Comparison of ENCODE assay signal across 27 cellular contexts in genomic region chr11:1256257-1257045, GRCh38. TPM values are rescaled to one million over a fixed set of nuclear protein-coding genes. Genes with fewer than 3 reads are reported as not detected.
DNase-seq lines count a peak whose midpoint lies in the region; ATAC-seq and TF ChIP-seq lines count a peak whose summit lies in the region.
"Had no signal": no experiment of that assay in that cellular context is flagged by ENCODE, and none has a peak within 500 bp of the region (broad histone marks: within the 10 kb centered on the region; RNA-seq: fewer than 3 reads in every experiment).

No MANE protein-coding gene starts in this region.

- H3K36me3 Mint-ChIP-seq in WTC11, result peaks cover 11% of the 10 kb centered on the region
- H3K36me3 Mint-ChIP-seq in CD8-positive, alpha-beta memory T cell, result no peaks in the 10 kb centered on the region
- H3K36me3 Mint-ChIP-seq: CD4-positive, alpha-beta memory T cell had no signal

- H3K27ac Mint-ChIP-seq in WTC11, result no peak overlapping the region
- no peak overlapping the region for H3K27ac Mint-ChIP-seq in CD8-positive, alpha-beta memory T cell
- H3K27ac Mint-ChIP-seq: CD4-positive, alpha-beta memory T cell had no signal

- peaks cover 6% of the 10 kb centered on the region; the same call in 1 of the 2 replicates for H3K27me3 Mint-ChIP-seq in WTC11 (ENCODE audit: low read depth)
- no peaks in the 10 kb centered on the region for H3K27me3 Mint-ChIP-seq in CD8-positive, alpha-beta memory T cell
- H3K27me3 Mint-ChIP-seq: CD4-positive, alpha-beta memory T cell had no signal

- no peak for TF ChIP-seq EP300 in SK-N-SH (IDR thresholded peaks at IDR 0.05; ENCODE audit: borderline replicate concordance in 1 of 2, low read depth in 1 of 2, low read length in 1 of 2)

- H3F3A ChIP-seq in SK-N-SH (replicated peaks; ENCODE audit: insufficient read depth), result no peaks in the 10 kb centered on the region

- TF ChIP-seq RAD21 in SK-N-SH (IDR thresholded peaks at IDR 0.05; ENCODE audit: low read length), result no peak

- H4K20me1 ChIP-seq in SK-N-SH (ENCODE audit: insufficient read depth), result no peaks in the 10 kb centered on the region

- no peaks in the 10 kb centered on the region for H3K9me3 ChIP-seq in SK-N-SH
- no peaks in the 10 kb centered on the region for H3K9me3 ChIP-seq in CD8-positive, alpha-beta memory T cell (ENCODE audit: low read length)
- H3K9me3 ChIP-seq: Caco-2 had no signal

- H3K4me2 ChIP-seq in SK-N-SH, result no peak overlapping the region

- no peaks in the 10 kb centered on the region; a peak in 1 of 4 replicates for H3K4me1 ChIP-seq in SK-N-SH (ENCODE audit: control insufficient read depth in 1 of 2, insufficient read depth in 2 of 2, low read depth in 1 of 2, low read length in 1 of 2)
- H3K4me1 ChIP-seq in CD8-positive, alpha-beta memory T cell (ENCODE audit: insufficient read depth, low read length), result no peaks in the 10 kb centered on the region
- H3K4me1 ChIP-seq: Caco-2 had no signal

- no peaks in the 10 kb centered on the region for H3K9me2 ChIP-seq in SK-N-SH

- no peak overlapping the region for H3K27ac ChIP-seq in SK-N-SH (ENCODE audit: low read depth in 2 of 2, low read length in 1 of 2)
- H3K27ac ChIP-seq in CD8-positive, alpha-beta memory T cell (ENCODE audit: low read depth, low read length), result no peak overlapping the region

- POLR2A ChIA-PET in SK-N-SH (lab: Yijun Ruan, JAX), result no interaction called here
- POLR2A ChIA-PET in WTC11 (lab: Charles Lee), result no interaction called here
- POLR2A ChIA-PET in CD8-positive, alpha-beta memory T cell (lab: Charles Lee), result no interaction called here

- no peaks in the 10 kb centered on the region for H3K79me2 ChIP-seq in SK-N-SH (ENCODE audit: insufficient read depth)

- H3K9ac ChIP-seq in SK-N-SH, result no peak overlapping the region

- 14% methylated on average over 8 of the region's 26 CpGs for WGBS in SK-N-SH (ENCODE audit: low lambda C conversion rate)

- H3K36me3 ChIP-seq in SK-N-SH (replicated peaks in 1 of 2; ENCODE audit: control insufficient read depth in 1 of 2, insufficient read depth in 2 of 2, low read length in 1 of 2) (no peaks in the 10 kb centered on the region), H7 (replicated peaks; ENCODE audit: control insufficient read depth, insufficient read depth, low read length) (no peaks in the 10 kb centered on the region)
- H3K36me3 ChIP-seq in CD8-positive, alpha-beta memory T cell (ENCODE audit: insufficient read depth, low read length), result no peaks in the 10 kb centered on the region

- H3K4me3 ChIP-seq in SK-N-SH (ENCODE audit: low read depth in 2 of 2, low read length in 1 of 2) (no peak overlapping the region), H7 (ENCODE audit: insufficient read depth, low read depth, low read length) (no peak overlapping the region)
- no peak overlapping the region for H3K4me3 ChIP-seq in CD8-positive, alpha-beta memory T cell (ENCODE audit: low read length)

- H3K27me3 ChIP-seq in SK-N-SH (ENCODE audit: insufficient read depth) (no peaks in the 10 kb centered on the region), H7 (ENCODE audit: control insufficient read depth, insufficient read depth, low read length) (no peaks in the 10 kb centered on the region)
- no peaks in the 10 kb centered on the region for H3K27me3 ChIP-seq in CD8-positive, alpha-beta memory T cell (ENCODE audit: insufficient read depth, low read length, poor library complexity, severe bottlenecking)

- no peaks in the 10 kb centered on the region for H3K4me1 Mint-ChIP-seq in WTC11
- H3K4me1 Mint-ChIP-seq in CD8-positive, alpha-beta memory T cell, result no peaks in the 10 kb centered on the region

- DNase-seq in SK-N-SH, result peak; percentile 61
- peak; percentile 98 for DNase-seq in H7
- no peak for DNase-seq in WTC11 (ENCODE audit: low spot score)
- peak; percentile 90 for DNase-seq in iPS-NIHi11 (ENCODE audit: low spot score)
- no peak for DNase-seq in NCI-H446 (lab: John Stamatoyannopoulos, UW)
- no peak for DNase-seq in CD8-positive, alpha-beta memory T cell
- DNase-seq: C1 segment of cervical spinal cord; Caco-2; CD4-positive, alpha-beta memory T cell; DMS79 treated with DMSO at 0.1 percent for 48 hours; GF-D8; KBM-7; MV-4-11; NCI-H1105; NCI-H146; NCI-H2029; NCI-H510A; NCI-H69; PC-3; SHP77 had no signal

- CTCF ChIA-PET in SK-N-SH (lab: Yijun Ruan, JAX) (no interaction called here), WTC11 (lab: Charles Lee) (no interaction called here)
- CTCF ChIA-PET in CD8-positive, alpha-beta memory T cell (lab: Charles Lee), result no interaction called here

- H3K4me3 Mint-ChIP-seq in WTC11, result no peak overlapping the region
- H3K4me3 Mint-ChIP-seq in CD8-positive, alpha-beta memory T cell, result no peak overlapping the region
- H3K4me3 Mint-ChIP-seq: CD4-positive, alpha-beta memory T cell had no signal

- TF ChIP-seq CTCF in SK-N-SH (IDR thresholded peaks at IDR 0.05) (no peak), WTC11 (IDR thresholded peaks at IDR 0.05) (no peak)

- ATAC-seq in SK-N-SH treated with all-trans-retinoic acid at 6 μM for 48 hours (no peak), WTC11 (peak; percentile 26), esophagus mucosa (no peak)
- ATAC-seq: PC-3 had no signal

- peaks cover 10% of the 10 kb centered on the region for H3K9me3 Mint-ChIP-seq in WTC11
- no peaks in the 10 kb centered on the region for H3K9me3 Mint-ChIP-seq in CD8-positive, alpha-beta memory T cell
- H3K9me3 Mint-ChIP-seq: CD4-positive, alpha-beta memory T cell had no signal

- H2AFZ ChIP-seq in SK-N-SH (ENCODE audit: low read depth), result no peak overlapping the region

TF ChIP-seq in SK-N-SH, 30 proteins besides CTCF, POLR2A, EP300 and RAD21 (continues in another document):
- TF ChIP-seq MXI1 (IDR thresholded peaks at IDR 0.05; ENCODE audit: low read depth, low read length) (no peak), FOXJ3 (CRISPR knock-in tag; IDR thresholded peaks at IDR 0.05) (no peak)
- TF ChIP-seq, protein P1, sequence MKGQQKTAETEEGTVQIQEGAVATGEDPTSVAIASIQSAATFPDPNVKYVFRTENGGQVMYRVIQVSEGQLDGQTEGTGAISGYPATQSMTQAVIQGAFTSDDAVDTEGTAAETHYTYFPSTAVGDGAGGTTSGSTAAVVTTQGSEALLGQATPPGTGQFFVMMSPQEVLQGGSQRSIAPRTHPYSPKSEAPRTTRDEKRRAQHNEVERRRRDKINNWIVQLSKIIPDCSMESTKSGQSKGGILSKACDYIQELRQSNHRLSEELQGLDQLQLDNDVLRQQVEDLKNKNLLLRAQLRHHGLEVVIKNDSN (IDR thresholded peaks at IDR 0.05; ENCODE audit: borderline replicate concordance, low read depth), result no peak

TF ChIP-seq in SK-N-SH treated with all-trans-retinoic acid at 6 μM for 48 hours, 23 proteins besides CTCF, POLR2A, EP300 and RAD21:
- TF ChIP-seq, protein P2, sequence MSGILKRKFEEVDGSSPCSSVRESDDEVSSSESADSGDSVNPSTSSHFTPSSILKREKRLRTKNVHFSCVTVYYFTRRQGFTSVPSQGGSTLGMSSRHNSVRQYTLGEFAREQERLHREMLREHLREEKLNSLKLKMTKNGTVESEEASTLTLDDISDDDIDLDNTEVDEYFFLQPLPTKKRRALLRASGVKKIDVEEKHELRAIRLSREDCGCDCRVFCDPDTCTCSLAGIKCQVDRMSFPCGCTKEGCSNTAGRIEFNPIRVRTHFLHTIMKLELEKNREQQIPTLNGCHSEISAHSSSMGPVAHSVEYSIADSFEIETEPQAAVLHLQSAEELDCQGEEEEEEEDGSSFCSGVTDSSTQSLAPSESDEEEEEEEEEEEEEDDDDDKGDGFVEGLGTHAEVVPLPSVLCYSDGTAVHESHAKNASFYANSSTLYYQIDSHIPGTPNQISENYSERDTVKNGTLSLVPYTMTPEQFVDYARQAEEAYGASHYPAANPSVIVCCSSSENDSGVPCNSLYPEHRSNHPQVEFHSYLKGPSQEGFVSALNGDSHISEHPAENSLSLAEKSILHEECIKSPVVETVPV (CRISPR knock-in tag; IDR thresholded peaks at IDR 0.05), result no peak
- no peak for TF ChIP-seq ARNTL (CRISPR knock-in tag; IDR thresholded peaks at IDR 0.05; ENCODE audit: borderline replicate concordance, low read depth)

TF ChIP-seq in WTC11, 78 proteins besides CTCF, POLR2A, EP300 and RAD21 (continues in another document):
- no peak for TF ChIP-seq ZNF263 (CRISPR knock-in tag; IDR thresholded peaks at IDR 0.05; ENCODE audit: low read depth)
- TF ChIP-seq TCF7 (CRISPR knock-in tag; IDR thresholded peaks at IDR 0.05; ENCODE audit: low read depth), result no peak
- no peak for TF ChIP-seq NFATC4 (CRISPR knock-in tag; IDR thresholded peaks at IDR 0.05)
- TF ChIP-seq TEAD1 (CRISPR knock-in tag; IDR thresholded peaks at IDR 0.05), result no peak
- TF ChIP-seq GABPB1 (CRISPR knock-in tag; IDR thresholded peaks at IDR 0.05), result no peak
- TF ChIP-seq, protein P1 (CRISPR knock-in tag; IDR thresholded peaks at IDR 0.05), result no peak
- TF ChIP-seq GTF2I (CRISPR knock-in tag; conservative IDR thresholded peaks at IDR 0.05), result no peak
- TF ChIP-seq SOX15 (CRISPR knock-in tag; IDR thresholded peaks at IDR 0.05), result no peak
- no peak for TF ChIP-seq EMX1 (CRISPR knock-in tag; IDR thresholded peaks at IDR 0.05)

RNA-seq across cellular contexts. Expression of gene MUC5B, which starts 33.6 kb away (rescaled TPM):
- polyA plus RNA-seq in SK-N-SH (2012; rRNA removed), result not detected in 2 replicates
- not detected in 2 replicates for polyA plus RNA-seq in SK-N-SH (2012; cell fraction: cytosol; rRNA removed)
- polyA plus RNA-seq in SK-N-SH (2012; cell fraction: nucleus; rRNA removed), result not detected in 2 replicates
- total RNA-seq in H7 (2014; rRNA removed; shearing (Covaris generic)), result under 0.01 and 0.07 TPM in 2 replicates
- total RNA-seq in WTC11 (2021) (0.69 to 1.6 TPM (median 1.6 TPM) in 3 replicates), esophagus mucosa (16.0 TPM)
- not detected for total RNA-seq in CD8-positive, alpha-beta memory T cell
- not detected for polyA plus RNA-seq in CD8-positive, alpha-beta memory T cell
- total RNA-seq: Caco-2; CD4-positive, alpha-beta memory T cell; LHCN-M2; MCF 10A; RPMI7951; T-helper 1 cell treated with Interleukin-12 subunit alpha and Interleukin-12 subunit beta and Interleukin-4 antibody, amounts not matched to agents 30 ng/mL and 1 ng/mL, for 36 hours had no signal
- polyA plus RNA-seq: AG04450; CD4-positive, alpha-beta memory T cell had no signal

RNA-seq across cellular contexts. Expression of gene TOLLIP, which starts 53.0 kb away (rescaled TPM):
- 42.6 and 55.4 TPM in 2 replicates for polyA plus RNA-seq in SK-N-SH (2012; rRNA removed)
- polyA plus RNA-seq in SK-N-SH (2012; cell fraction: cytosol; rRNA removed), result 21.1 and 39.4 TPM in 2 replicates
- 37.6 and 42.4 TPM in 2 replicates for polyA plus RNA-seq in SK-N-SH (2012; cell fraction: nucleus; rRNA removed)
- total RNA-seq in H7 (2014; rRNA removed; shearing (Covaris generic)), result 11.2 and 11.8 TPM in 2 replicates
- total RNA-seq in WTC11 (2021) (25.8 to 32.3 TPM (median 31.6 TPM) in 3 replicates), esophagus mucosa (118 TPM)
- 10 to 100 TPM; 36.3 to 41.8 TPM for total RNA-seq in CD8-positive, alpha-beta memory T cell
- polyA plus RNA-seq in CD8-positive, alpha-beta memory T cell, result 31.1 TPM

Comparison
In these comparisons a context has a peak if more than half of its experiments do, and no peak if none do; other contexts are left out.
1. DNase-seq: peak in SK-N-SH (single experiment), H7 (single experiment) and iPS-NIHi11 (single experiment); none in WTC11 (single experiment), NCI-H446 (0 of 2) and CD8-positive, alpha-beta memory T cell (0 of 5).